ENCODE assay signal across 12 cellular contexts in the genomic region with DNA sequence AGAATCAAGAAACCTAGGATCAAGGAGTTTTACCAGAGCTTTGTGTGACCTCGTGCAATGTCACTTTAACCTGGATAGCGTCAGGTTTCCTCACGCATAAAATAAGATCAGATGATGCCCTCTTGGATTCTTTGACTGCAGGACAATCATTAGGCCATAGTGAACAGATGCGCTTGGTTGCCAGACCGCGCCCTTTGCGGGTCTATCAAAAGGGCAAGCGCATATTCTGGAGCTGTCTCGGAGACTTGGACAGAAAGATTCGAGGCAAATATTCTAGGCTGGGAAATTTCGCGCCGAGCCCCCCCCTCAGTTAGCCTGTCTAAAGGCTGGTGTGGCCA.
A peak's percentile ranks its signal among the peaks of the same experiment; 100 is the strongest.
DNase-seq lines count a peak whose midpoint lies in the region; ATAC-seq and TF ChIP-seq lines count a peak whose summit lies in the region.
"Had no signal": no experiment of that assay in that cellular context is flagged by ENCODE, and none has a peak within 500 bp of the region (broad histone marks: within the 10 kb centered on the region; RNA-seq: fewer than 3 reads in every experiment).

No MANE protein-coding gene starts in this region.

- H3K27ac Mint-ChIP-seq in endothelial cell (ENCODE audit: unreplicated experiment), result no peak overlapping the region

- no peaks in the 10 kb centered on the region for H3K36me3 Mint-ChIP-seq in endothelial cell (ENCODE audit: low read depth, unreplicated experiment)

- H3K27me3 ChIP-seq in heart left ventricle (peaks cover 9 to 87% (median 45%) of the 10 kb centered on the region in 9 donors), muscle layer of colon (ENCODE audit: control insufficient read depth in 1 of 2, insufficient read depth in 2 of 2, low read length in 2 of 2) (peaks cover 4 to 32% of the 10 kb centered on the region in 2 donors), tibial artery (peaks cover 2 to 61% of the 10 kb centered on the region in 2 donors), Peyer's patch (peaks cover 0 to 38% of the 10 kb centered on the region in 2 donors)
- H3K27me3 ChIP-seq: ovary, testis had no signal

- H3K36me3 ChIP-seq in heart left ventricle (no peaks in the 10 kb centered on the region), muscle layer of colon (ENCODE audit: insufficient read depth, low read length) (no peaks in the 10 kb centered on the region), tibial artery (no peaks in the 10 kb centered on the region), Peyer's patch (no peaks in the 10 kb centered on the region)
- H3K36me3 ChIP-seq: ovary had no signal

- H3K9me3 Mint-ChIP-seq in endothelial cell (ENCODE audit: unreplicated experiment), result no peaks in the 10 kb centered on the region

- H3K4me3 Mint-ChIP-seq in endothelial cell (ENCODE audit: unreplicated experiment), result peak overlapping the region; percentile 8

- H3K9me3 ChIP-seq in heart left ventricle (no peaks in the 10 kb centered on the region), muscle layer of colon (ENCODE audit: low read length) (no peaks in the 10 kb centered on the region), tibial artery (no peaks in the 10 kb centered on the region), Peyer's patch (no peaks in the 10 kb centered on the region)
- H3K9me3 ChIP-seq: ovary, testis had no signal

- H3K27ac ChIP-seq in heart left ventricle (peak overlapping the region in 6 of 12 donors; percentile 46 to 78 (median 72)), muscle layer of colon (ENCODE audit: low read depth, low read length) (peak overlapping the region; percentile 71), tibial artery (no peak overlapping the region), Peyer's patch (no peak overlapping the region)
- H3K27ac ChIP-seq: ovary, testis had no signal

- H3K4me1 Mint-ChIP-seq in endothelial cell (ENCODE audit: unreplicated experiment), result peaks cover 40% of the 10 kb centered on the region

- ATAC-seq in heart left ventricle, result no peak

- H3K9ac ChIP-seq in muscle layer of colon (ENCODE audit: low read length), result no peak overlapping the region

- peaks cover 23% of the 10 kb centered on the region for H3K27me3 Mint-ChIP-seq in endothelial cell (ENCODE audit: unreplicated experiment)

- H3K4me3 ChIP-seq in heart left ventricle (peak overlapping the region in 10 of 12 donors; percentile 9 to 61 (median 52)), muscle layer of colon (ENCODE audit: low read depth in 1 of 2, low read length in 2 of 2) (peak overlapping the region; percentile 69 to 79), tibial artery (peak overlapping the region; percentile 40 to 53), Peyer's patch (no peak overlapping the region)

- TF ChIP-seq CTCF in heart left ventricle (IDR thresholded peaks at IDR 0.05) (no peak), endothelial cell (IDR thresholded peaks at IDR 0.05; ENCODE audit: unreplicated experiment) (no peak), tibial artery (IDR thresholded peaks at IDR 0.05) (no peak), Peyer's patch (IDR thresholded peaks at IDR 0.05) (no peak)

- H3K4me1 ChIP-seq in heart left ventricle (peaks cover 0 to 44% (median 28%) of the 10 kb centered on the region in 12 donors), muscle layer of colon (ENCODE audit: insufficient read depth, low read length) (peaks cover 27% of the 10 kb centered on the region), tibial artery (peaks cover 0 to 42% (median 30%) of the 10 kb centered on the region in 4 donors), Peyer's patch (peaks cover 0 to 31% (median 0%) of the 10 kb centered on the region in 4 donors)

- WGBS in heart left ventricle, 4 donors, result 29 to 55% (median 44%) methylated on average over 13 of the region's 13 CpGs

- intact Hi-C loops in heart left ventricle (cut with DNase I), result no loop called here
- intact Hi-C loops in cardiac septum (cut with DNase I), result loop anchor here (5.0 to 10.0 kb wide), 2 partner anchors 482 to 710 kb away; no protein-coding TSS in a partner anchor
- intact Hi-C loops in tibial artery (cut with DNase I; ENCODE audit: low total_unique reads), result no loop called here

- no peak for TF ChIP-seq POLR2A in heart left ventricle (IDR thresholded peaks at IDR 0.05)
- no peak for TF ChIP-seq POLR2A in Peyer's patch (IDR thresholded peaks at IDR 0.05)

- DNase-seq in heart left ventricle (no peak), cardiac septum (ENCODE audit: low spot score) (no peak), endothelial cell (ENCODE audit: low spot score) (no peak), tibial artery (no peak), Peyer's patch (no peak), NCI-H2227 treated with DMSO at 0.1 percent for 48 hours (lab: John Stamatoyannopoulos, UW) (no peak), SW 1271 (lab: John Stamatoyannopoulos, UW) (no peak)
- DNase-seq: anterior cingulate cortex, DMS79 had no signal

Comparison
In these comparisons a context has a peak if more than half of its experiments do, and no peak if none do; other contexts are left out.
1. H3K4me3 ChIP-seq: peak in heart left ventricle (10 of 12), muscle layer of colon (2 of 2) and tibial artery (2 of 2); none in Peyer's patch (0 of 4).